ENCODE assay signal across 7 cellular contexts in the genomic region with DNA sequence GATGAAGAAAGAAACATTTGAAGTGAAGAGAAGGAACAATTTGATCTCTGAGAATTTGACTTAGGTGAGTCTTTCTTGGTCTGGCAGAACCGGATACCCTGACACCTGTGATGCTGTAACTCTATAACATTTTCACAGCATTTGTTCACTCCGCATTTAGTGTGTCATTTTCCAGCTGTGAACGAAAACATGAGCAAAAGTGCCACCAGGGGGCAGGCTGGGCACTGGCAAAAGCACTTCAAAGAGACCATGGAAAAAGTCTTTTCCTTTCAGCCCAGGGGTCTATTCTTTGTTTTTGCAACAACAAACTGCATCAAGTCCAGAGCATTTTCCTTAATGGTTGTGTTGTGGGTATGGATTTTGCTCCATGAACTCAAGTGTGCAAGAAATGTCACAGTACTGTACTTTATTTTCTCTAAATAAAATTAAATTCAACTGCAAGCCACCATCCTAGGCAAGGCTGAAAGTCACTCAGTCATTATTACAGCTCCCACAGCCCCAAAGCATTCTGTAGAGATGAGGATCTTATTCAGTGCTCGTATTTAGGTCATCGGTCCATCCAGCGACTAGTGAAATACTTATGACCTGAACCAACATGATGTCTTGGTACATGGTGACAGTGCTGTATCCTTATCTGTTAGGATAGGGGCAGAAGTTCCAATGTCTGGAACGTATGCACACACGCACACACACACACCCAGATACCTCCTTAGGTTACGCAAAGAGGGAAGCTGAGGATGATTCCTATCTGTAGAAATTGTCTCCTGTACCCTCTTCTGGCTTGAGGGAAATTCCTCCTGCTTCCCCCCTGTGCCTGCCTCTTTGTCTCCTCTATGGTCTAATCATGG.
DNase-seq lines count a peak whose midpoint lies in the region; FAIRE-seq and TF ChIP-seq lines count a peak whose summit lies in the region.

No MANE protein-coding gene starts in this region.

- H3K27me3 Mint-ChIP-seq in type B pancreatic cell, result peaks cover 3% of the 10 kb centered on the region

- H2AFZ ChIP-seq in parathyroid adenoma, result no peak overlapping the region

- no peak overlapping the region for H3K4me2 ChIP-seq in parathyroid adenoma (ENCODE audit: low read length)

- peak overlapping the region; percentile 37 for H3K27ac Mint-ChIP-seq in type B pancreatic cell

- H3K4me1 ChIP-seq in parathyroid adenoma, result no peaks in the 10 kb centered on the region

- H3K27me3 ChIP-seq in parathyroid adenoma (ENCODE audit: control insufficient read depth, insufficient read depth, low read length), result no peaks in the 10 kb centered on the region

- H3K9ac ChIP-seq in parathyroid adenoma, result no peak overlapping the region

- no peak overlapping the region for H3K27ac ChIP-seq in parathyroid adenoma

- no peak overlapping the region for H3K4me3 Mint-ChIP-seq in type B pancreatic cell

- H3K36me3 ChIP-seq in parathyroid adenoma (ENCODE audit: control insufficient read depth, insufficient read depth, low read length), result no peaks in the 10 kb centered on the region

- H3K9me3 ChIP-seq in parathyroid adenoma (ENCODE audit: control insufficient read depth, low read length), result no peaks in the 10 kb centered on the region

- TF ChIP-seq POLR2A in GM12892 (IDR thresholded peaks at IDR 0.05; ENCODE audit: low read depth, low read length), result no peak

- no peaks in the 10 kb centered on the region for H3K9me3 Mint-ChIP-seq in type B pancreatic cell

- peaks cover 21% of the 10 kb centered on the region for H3K4me1 Mint-ChIP-seq in type B pancreatic cell (ENCODE audit: unreplicated experiment)

- no peaks in the 10 kb centered on the region for H3K36me3 Mint-ChIP-seq in type B pancreatic cell

- DNase-seq in GM12892 (ENCODE audit: insufficient read length), result no peak
- DNase-seq in HK-2 (ENCODE audit: unreplicated experiment), result peak; percentile 23
- peak; percentile 22 for DNase-seq in RCC 7860 (ENCODE audit: low spot score)
- peak; percentile 39 for DNase-seq in activated effector memory CD4-positive, alpha-beta T cell treated with Interleukin-2 at 50 U/mL for 16 hours
- DNase-seq in germinal center (ENCODE audit: low spot score), result peak; percentile 23
- DNase-seq in type B pancreatic cell (ENCODE audit: extremely low spot score, unreplicated experiment), result peak; percentile 77

- FAIRE-seq in GM12892 (lab: Jason Lieb, UNC), result peak; percentile 92
- peak; percentile 36 for FAIRE-seq in RCC 7860 (lab: Jason Lieb, UNC)

- peak; percentile 78 for TF ChIP-seq CTCF in parathyroid adenoma (IDR thresholded peaks at IDR 0.05)
- TF ChIP-seq CTCF in type B pancreatic cell (conservative IDR thresholded peaks at IDR 0.05), result peak; percentile 93

- H3K79me2 ChIP-seq in parathyroid adenoma, result no peaks in the 10 kb centered on the region

- H3K4me3 ChIP-seq in parathyroid adenoma (ENCODE audit: low read depth, low read length), result no peak overlapping the region
